ENCODE assay signal across 23 cellular contexts in genomic region chr2:126725580-126725979, GRCh38.
"Had no signal": no experiment of that assay in that cellular context is flagged by ENCODE, and none has a peak within 500 bp of the region (broad histone marks: within the 10 kb centered on the region; RNA-seq: fewer than 3 reads in every experiment).

No MANE protein-coding gene starts in this region.

- H3K4me1 ChIP-seq: colonic mucosa, esophagus squamous epithelium, foreskin keratinocyte had no signal

- H3K27ac ChIP-seq: colonic mucosa, coronary artery, dorsolateral prefrontal cortex, epithelial cell of prostate, esophagus muscularis mucosa, esophagus squamous epithelium, foreskin keratinocyte, gastrocnemius medialis, gastroesophageal sphincter, heart left ventricle, heart right ventricle had no signal

- H3K36me3 ChIP-seq: colonic mucosa, esophagus muscularis mucosa, esophagus squamous epithelium, gastrocnemius medialis, gastroesophageal sphincter, heart left ventricle, heart right ventricle had no signal

- DNase-seq: colonic mucosa; cortex of kidney; dermis blood vessel endothelial cell; dorsolateral prefrontal cortex; effector CD4-positive, alpha-beta T cell; effector CD8-positive, alpha-beta T cell; effector memory CD4-positive, alpha-beta T cell; effector memory CD8-positive, alpha-beta T cell; endodermal cell; erythroblast; esophagus squamous epithelium; foreskin fibroblast; foreskin keratinocyte; foreskin melanocyte; gastrocnemius medialis; glutamatergic neuron; head of caudate nucleus; heart left ventricle; heart right ventricle had no signal

- H3K9me3 ChIP-seq: colonic mucosa, esophagus squamous epithelium had no signal

- H3K4me3 ChIP-seq: colonic mucosa, coronary artery, dorsolateral prefrontal cortex, esophagus muscularis mucosa, esophagus squamous epithelium, gastrocnemius medialis, gastroesophageal sphincter, heart left ventricle, heart right ventricle had no signal
